8 cellular contexts compared by ENCODE assay signal in the genomic region with DNA sequence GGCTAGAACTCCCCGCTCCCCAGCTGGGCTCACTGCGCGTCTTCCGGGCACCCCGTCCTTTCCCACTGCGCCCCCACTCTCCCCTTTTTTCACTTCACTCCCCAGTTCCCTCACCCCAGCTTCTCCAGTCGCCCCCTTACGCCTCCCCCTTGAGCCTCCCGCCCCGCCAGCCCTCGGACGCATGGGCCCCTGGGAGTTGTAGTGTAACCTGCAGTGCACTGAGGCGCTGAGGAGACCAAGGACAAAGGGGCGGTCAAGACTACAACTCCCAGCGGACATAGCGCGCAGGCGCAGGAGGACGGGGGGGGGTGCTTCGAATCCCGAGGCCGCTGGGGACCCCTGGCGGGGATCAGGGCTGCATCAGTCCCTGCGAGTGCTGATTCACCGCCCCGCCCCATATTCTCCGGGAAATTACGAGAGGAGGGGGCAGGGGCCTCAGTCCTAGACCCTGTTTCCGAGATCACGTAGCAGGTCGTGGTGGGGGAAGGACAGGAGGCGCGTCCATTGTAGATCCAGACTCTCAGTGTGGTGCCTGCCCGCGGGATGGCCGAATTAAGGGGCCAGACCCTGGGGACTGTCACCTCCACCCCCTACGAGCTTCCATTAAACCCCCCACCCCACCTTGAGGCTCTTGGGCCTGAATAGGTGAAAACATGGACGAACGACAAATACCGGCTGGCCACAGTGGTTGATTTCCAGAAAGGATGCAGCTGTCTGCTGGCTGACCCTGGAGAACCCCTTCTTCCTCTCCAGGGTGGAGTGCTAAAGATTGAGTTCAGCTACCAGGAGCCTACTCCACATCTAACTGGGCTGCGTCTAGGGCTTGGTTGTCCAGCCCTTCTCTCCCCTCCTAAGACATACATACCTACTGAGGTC. TPM values are rescaled to one million over a fixed set of nuclear protein-coding genes. Genes with fewer than 3 reads are reported as not detected.
A peak's percentile ranks its signal among the peaks of the same experiment; 100 is the strongest.
DNase-seq lines count a peak whose midpoint lies in the region; ATAC-seq and TF ChIP-seq lines count a peak whose summit lies in the region.

No MANE protein-coding gene starts in this region.

- H3K4me1 Mint-ChIP-seq in activated naive CD8-positive, alpha-beta T cell treated with anti-CD3 and anti-CD28 coated beads, Interleukin-2, amount 10 ng/mL, durations not matched to agents 7 days and 5 days, result peaks cover 37% of the 10 kb centered on the region

- H3K36me3 ChIP-seq in ovary (no peaks in the 10 kb centered on the region), tibial artery (no peaks in the 10 kb centered on the region)

- 0 to 1% (median 0%) methylated on average over 29 to 41 of the region's 41 CpGs for whole genome bisulfite sequencing in ovary, 3 donors

- H3K27me3 ChIP-seq in ovary (no peaks in the 10 kb centered on the region), tibial artery (no peaks in the 10 kb centered on the region)

- DNase-seq in NCI-H1105 treated with DMSO at 0.1 percent for 48 hours (lab: John Stamatoyannopoulos, UW) (peak; percentile 98), SKM-1 treated with dmso at 0.1 percent for 144 hours (lab: John Stamatoyannopoulos, UW; ENCODE audit: unreplicated experiment) (peak; percentile 94), Right ventricle myocardium inferior (ENCODE audit: missing footprints) (peak; percentile 99), ovary (peak; percentile 94 to 99 (median 97)), tibial artery (peak; percentile 98 to 99)
- DNase-seq in activated naive CD8-positive, alpha-beta T cell treated with anti-CD3 and anti-CD28 coated beads, Interleukin-2, amount 10 ng/mL, durations not matched to agents 7 days and 5 days, result peak; percentile 92

- H3K4me1 ChIP-seq in ovary (ENCODE audit: insufficient read depth) (peaks cover 6% of the 10 kb centered on the region), tibial artery (peaks cover 0 to 45% (median 17%) of the 10 kb centered on the region in 4 donors)

- H3K27ac Mint-ChIP-seq in activated naive CD8-positive, alpha-beta T cell treated with anti-CD3 and anti-CD28 coated beads, Interleukin-2, amount 10 ng/mL, durations not matched to agents 7 days and 5 days, result peak overlapping the region; percentile 99

- peaks cover 4% of the 10 kb centered on the region for H3K27me3 Mint-ChIP-seq in activated naive CD8-positive, alpha-beta T cell treated with anti-CD3 and anti-CD28 coated beads, Interleukin-2, amount 10 ng/mL, durations not matched to agents 7 days and 5 days

- TF ChIP-seq CTCF in GM12872 (IDR thresholded peaks at IDR 0.05; ENCODE audit: insufficient read depth, low read depth, low read length) (peak; percentile 73), ovary (IDR thresholded peaks at IDR 0.05) (peak; percentile 69 to 96 (median 94)), tibial artery (IDR thresholded peaks at IDR 0.05) (peak; percentile 62 to 81)

- POLR2A ChIA-PET in activated naive CD8-positive, alpha-beta T cell treated with anti-CD3 and anti-CD28 coated beads, Interleukin-2, amount 10 ng/mL, durations not matched to agents 7 days and 5 days (lab: Charles Lee), result interaction anchor here (0.7 to 3.5 kb wide), 10 partner anchors 18 to 181 kb away, joined by 3 to 54 read pairs (median 4); no protein-coding TSS in a partner anchor

- ATAC-seq in HG02759 (IDR thresholded peaks at IDR 0.05; ENCODE audit: unreplicated experiment), result peak; percentile 88
- ATAC-seq in activated naive CD8-positive, alpha-beta T cell treated with anti-CD3 and anti-CD28 coated beads, Interleukin-2, amount 10 ng/mL, durations not matched to agents 7 days and 5 days (ENCODE audit: low read depth), result peak; percentile 95
- peak; percentile 96 for ATAC-seq in Right ventricle myocardium inferior

- peak; percentile 90 for TF ChIP-seq EP300 in ovary (IDR thresholded peaks at IDR 0.05)

- peaks cover 24% of the 10 kb centered on the region for H3K36me3 Mint-ChIP-seq in activated naive CD8-positive, alpha-beta T cell treated with anti-CD3 and anti-CD28 coated beads, Interleukin-2, amount 10 ng/mL, durations not matched to agents 7 days and 5 days

- H3K4me3 Mint-ChIP-seq in activated naive CD8-positive, alpha-beta T cell treated with anti-CD3 and anti-CD28 coated beads, Interleukin-2, amount 10 ng/mL, durations not matched to agents 7 days and 5 days, result peak overlapping the region; percentile 92

- H3K9me3 Mint-ChIP-seq in activated naive CD8-positive, alpha-beta T cell treated with anti-CD3 and anti-CD28 coated beads, Interleukin-2, amount 10 ng/mL, durations not matched to agents 7 days and 5 days, result no peaks in the 10 kb centered on the region

- H3K27ac ChIP-seq in ovary, result peak overlapping the region; percentile 95 to 97
- peak overlapping the region; percentile 92 to 97 for H3K27ac ChIP-seq in tibial artery

- peak overlapping the region; percentile 99 for H3K4me3 ChIP-seq in ovary
- peak overlapping the region; percentile 66 to 87 for H3K4me3 ChIP-seq in tibial artery

- no peaks in the 10 kb centered on the region for H3K9me3 ChIP-seq in ovary
- no peaks in the 10 kb centered on the region for H3K9me3 ChIP-seq in tibial artery

- intact Hi-C loops in Right ventricle myocardium inferior (cut with DNase I) (loop anchor here (1.0 to 10.0 kb wide), 4 partner anchors 25 to 55 kb away; a partner anchor contains a TSS), ovary (cut with DNase I) (loop anchor here in 3 of 4 donors (2.0 to 10.0 kb wide), 4 partner anchors 37 to 55 kb away; no protein-coding TSS in a partner anchor), tibial artery (cut with DNase I; ENCODE audit: low total_unique reads) (loop anchor here (5.0 kb wide), 1 partner anchor 37 kb away; no protein-coding TSS in a partner anchor)

- peak; percentile 36 for TF ChIP-seq POLR2A in ovary (IDR thresholded peaks at IDR 0.05)

RNA-seq across cellular contexts. Expression of a gene that starts 0.6 kb away (rescaled TPM):
- total RNA-seq in activated naive CD8-positive, alpha-beta T cell treated with anti-CD3 and anti-CD28 coated beads, Interleukin-2, amount 10 ng/mL, durations not matched to agents 7 days and 5 days, result 10 to 100 TPM; 62.7 to 66.5 TPM
- total RNA-seq in Right ventricle myocardium inferior (243 TPM), ovary (100 to 1,000 TPM in 3 of 7 donors, 10 to 100 TPM in 4; 32.0 to 107 (median 99.2) TPM)
- polyA plus RNA-seq in ovary, result 100 to 1,000 TPM in 1 of 2 donors, 10 to 100 TPM in 1; 40.2 to 121 TPM

RNA-seq across cellular contexts. Expression of a gene that starts 50.1 kb away (rescaled TPM):
- total RNA-seq in activated naive CD8-positive, alpha-beta T cell treated with anti-CD3 and anti-CD28 coated beads, Interleukin-2, amount 10 ng/mL, durations not matched to agents 7 days and 5 days, result under 1 TPM; 0.34 to 0.42 TPM
- total RNA-seq in Right ventricle myocardium inferior, result 1.3 TPM
- total RNA-seq in ovary, result 1 to 10 TPM in 5 of 7 donors, under 1 TPM in 2; 0.48 to 2.6 (median 1.0) TPM
- 1 to 10 TPM in 1 of 2 donors, under 1 TPM in 1; 0.73 to 1.3 TPM for polyA plus RNA-seq in ovary

RNA-seq across cellular contexts. Expression of a gene that starts 56.9 kb away (rescaled TPM):
- total RNA-seq in activated naive CD8-positive, alpha-beta T cell treated with anti-CD3 and anti-CD28 coated beads, Interleukin-2, amount 10 ng/mL, durations not matched to agents 7 days and 5 days, result 10 to 100 TPM; 43.3 to 47.9 TPM
- 3,139 TPM for total RNA-seq in Right ventricle myocardium inferior
- 100 to 1,000 TPM; 138 to 913 (median 503) TPM for total RNA-seq in ovary
- 100 to 1,000 TPM in 1 of 2 donors, 1 to 10 TPM in 1; 5.7 to 326 TPM for polyA plus RNA-seq in ovary

Comparison
In these comparisons a context has a peak if more than half of its experiments do, and no peak if none do; other contexts are left out.
1. Peak in every context shown above with its lines: DNase-seq, ATAC-seq, H3K4me3 ChIP-seq and H3K27ac ChIP-seq.